1 cellular context compared by ENCODE assay signal in the genomic region with DNA sequence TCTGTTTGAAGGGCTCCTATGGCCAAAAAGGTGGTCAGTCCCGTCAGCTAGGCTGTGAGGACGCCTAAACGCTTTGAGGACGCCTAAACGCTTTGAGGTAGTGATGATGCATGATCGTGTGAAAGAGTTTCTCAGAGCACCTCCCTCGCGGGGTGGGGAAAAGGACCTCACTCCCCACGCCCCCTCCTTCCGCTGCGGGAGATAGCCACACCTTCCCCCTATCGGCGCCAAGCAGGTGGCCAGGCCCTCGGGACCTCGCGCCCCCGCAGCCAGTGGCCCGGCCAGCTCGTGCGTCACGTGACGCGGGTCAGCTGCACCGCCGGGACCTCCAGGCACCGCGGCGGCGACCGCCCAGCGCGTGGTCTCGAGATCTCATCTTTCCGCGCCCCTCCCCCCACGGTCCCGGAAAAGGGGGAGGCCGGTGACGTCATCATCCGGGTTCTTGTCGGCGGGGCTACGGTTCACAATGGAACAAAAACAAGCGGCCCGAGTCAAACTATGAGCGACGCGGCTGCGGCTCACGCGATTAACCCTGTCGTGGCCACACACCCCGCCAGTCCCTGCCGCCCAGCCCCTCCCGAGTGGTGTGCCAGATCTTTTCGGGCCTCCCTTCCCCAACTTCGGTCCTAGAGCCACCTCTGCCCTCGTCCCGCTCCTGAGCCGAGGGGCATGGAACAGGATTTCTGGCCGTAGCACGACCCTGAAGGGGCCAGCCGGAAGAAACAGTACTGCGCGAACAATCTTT.
TF ChIP-seq lines count a peak whose summit lies in the region.

No MANE protein-coding gene starts in this region.

TF ChIP-seq in HEK293, 187 proteins besides CTCF, POLR2A, EP300 and RAD21 (continued from another document):
- TF ChIP-seq, protein P1, sequence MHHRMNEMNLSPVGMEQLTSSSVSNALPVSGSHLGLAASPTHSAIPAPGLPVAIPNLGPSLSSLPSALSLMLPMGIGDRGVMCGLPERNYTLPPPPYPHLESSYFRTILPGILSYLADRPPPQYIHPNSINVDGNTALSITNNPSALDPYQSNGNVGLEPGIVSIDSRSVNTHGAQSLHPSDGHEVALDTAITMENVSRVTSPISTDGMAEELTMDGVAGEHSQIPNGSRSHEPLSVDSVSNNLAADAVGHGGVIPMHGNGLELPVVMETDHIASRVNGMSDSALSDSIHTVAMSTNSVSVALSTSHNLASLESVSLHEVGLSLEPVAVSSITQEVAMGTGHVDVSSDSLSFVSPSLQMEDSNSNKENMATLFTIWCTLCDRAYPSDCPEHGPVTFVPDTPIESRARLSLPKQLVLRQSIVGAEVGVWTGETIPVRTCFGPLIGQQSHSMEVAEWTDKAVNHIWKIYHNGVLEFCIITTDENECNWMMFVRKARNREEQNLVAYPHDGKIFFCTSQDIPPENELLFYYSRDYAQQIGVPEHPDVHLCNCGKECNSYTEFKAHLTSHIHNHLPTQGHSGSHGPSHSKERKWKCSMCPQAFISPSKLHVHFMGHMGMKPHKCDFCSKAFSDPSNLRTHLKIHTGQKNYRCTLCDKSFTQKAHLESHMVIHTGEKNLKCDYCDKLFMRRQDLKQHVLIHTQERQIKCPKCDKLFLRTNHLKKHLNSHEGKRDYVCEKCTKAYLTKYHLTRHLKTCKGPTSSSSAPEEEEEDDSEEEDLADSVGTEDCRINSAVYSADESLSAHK (tag by site-specific recombination; IDR thresholded peaks at IDR 0.05): 0 out of 2 replicates have a peak, but pooled peaks have one; percentile 68
- TF ChIP-seq, protein P2, sequence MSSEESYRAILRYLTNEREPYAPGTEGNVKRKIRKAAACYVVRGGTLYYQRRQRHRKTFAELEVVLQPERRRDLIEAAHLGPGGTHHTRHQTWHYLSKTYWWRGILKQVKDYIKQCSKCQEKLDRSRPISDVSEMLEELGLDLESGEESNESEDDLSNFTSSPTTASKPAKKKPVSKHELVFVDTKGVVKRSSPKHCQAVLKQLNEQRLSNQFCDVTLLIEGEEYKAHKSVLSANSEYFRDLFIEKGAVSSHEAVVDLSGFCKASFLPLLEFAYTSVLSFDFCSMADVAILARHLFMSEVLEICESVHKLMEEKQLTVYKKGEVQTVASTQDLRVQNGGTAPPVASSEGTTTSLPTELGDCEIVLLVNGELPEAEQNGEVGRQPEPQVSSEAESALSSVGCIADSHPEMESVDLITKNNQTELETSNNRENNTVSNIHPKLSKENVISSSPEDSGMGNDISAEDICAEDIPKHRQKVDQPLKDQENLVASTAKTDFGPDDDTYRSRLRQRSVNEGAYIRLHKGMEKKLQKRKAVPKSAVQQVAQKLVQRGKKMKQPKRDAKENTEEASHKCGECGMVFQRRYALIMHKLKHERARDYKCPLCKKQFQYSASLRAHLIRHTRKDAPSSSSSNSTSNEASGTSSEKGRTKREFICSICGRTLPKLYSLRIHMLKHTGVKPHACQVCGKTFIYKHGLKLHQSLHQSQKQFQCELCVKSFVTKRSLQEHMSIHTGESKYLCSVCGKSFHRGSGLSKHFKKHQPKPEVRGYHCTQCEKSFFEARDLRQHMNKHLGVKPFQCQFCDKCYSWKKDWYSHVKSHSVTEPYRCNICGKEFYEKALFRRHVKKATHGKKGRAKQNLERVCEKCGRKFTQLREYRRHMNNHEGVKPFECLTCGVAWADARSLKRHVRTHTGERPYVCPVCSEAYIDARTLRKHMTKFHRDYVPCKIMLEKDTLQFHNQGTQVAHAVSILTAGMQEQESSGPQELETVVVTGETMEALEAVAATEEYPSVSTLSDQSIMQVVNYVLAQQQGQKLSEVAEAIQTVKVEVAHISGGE (tag by site-specific recombination; conservative IDR thresholded peaks at IDR 0.05; ENCODE audit: low read depth): peak; percentile 89
- TF ChIP-seq, protein P3, sequence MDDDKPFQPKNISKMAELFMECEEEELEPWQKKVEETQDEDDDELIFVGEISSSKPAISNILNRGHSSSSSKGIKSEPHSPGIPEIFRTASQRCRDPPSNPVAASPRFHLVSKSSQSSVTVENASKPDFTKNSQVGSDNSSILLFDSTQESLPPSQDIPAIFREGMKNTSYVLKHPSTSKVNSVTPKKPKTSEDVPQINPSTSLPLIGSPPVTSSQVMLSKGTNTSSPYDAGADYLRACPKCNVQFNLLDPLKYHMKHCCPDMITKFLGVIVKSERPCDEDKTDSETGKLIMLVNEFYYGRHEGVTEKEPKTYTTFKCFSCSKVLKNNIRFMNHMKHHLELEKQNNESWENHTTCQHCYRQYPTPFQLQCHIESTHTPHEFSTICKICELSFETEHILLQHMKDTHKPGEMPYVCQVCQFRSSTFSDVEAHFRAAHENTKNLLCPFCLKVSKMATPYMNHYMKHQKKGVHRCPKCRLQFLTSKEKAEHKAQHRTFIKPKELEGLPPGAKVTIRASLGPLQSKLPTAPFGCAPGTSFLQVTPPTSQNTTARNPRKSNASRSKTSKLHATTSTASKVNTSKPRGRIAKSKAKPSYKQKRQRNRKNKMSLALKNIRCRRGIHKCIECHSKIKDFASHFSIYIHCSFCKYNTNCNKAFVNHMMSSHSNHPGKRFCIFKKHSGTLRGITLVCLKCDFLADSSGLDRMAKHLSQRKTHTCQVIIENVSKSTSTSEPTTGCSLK (tag by site-specific recombination; IDR thresholded peaks at IDR 0.05): no peak
- TF ChIP-seq KLF10 (tag by site-specific recombination; IDR thresholded peaks at IDR 0.05) (peak; percentile 99), ZNF132 (tag by site-specific recombination; IDR thresholded peaks at IDR 0.05; ENCODE audit: borderline replicate concordance) (no peak), ZNF48 (tag by site-specific recombination; IDR thresholded peaks at IDR 0.05) (no peak), PRDM1 (tag by site-specific recombination; IDR thresholded peaks at IDR 0.05) (no peak), ZNF214 (tag by site-specific recombination; IDR thresholded peaks at IDR 0.05; ENCODE audit: borderline replicate concordance) (no peak), ZBTB20 (tag by site-specific recombination; IDR thresholded peaks at IDR 0.05) (peak; percentile 50), ZNF677 (tag by site-specific recombination; IDR thresholded peaks at IDR 0.05) (no peak), ZNF792 (tag by site-specific recombination; IDR thresholded peaks at IDR 0.05) (no peak), ZNF433 (tag by site-specific recombination; IDR thresholded peaks at IDR 0.05; ENCODE audit: low read depth) (no peak), SCRT2 (tag by site-specific recombination; IDR thresholded peaks at IDR 0.05) (peak; percentile 25), ZNF843 (tag by site-specific recombination; IDR thresholded peaks at IDR 0.05) (peak; percentile 88), SCRT1 (tag by site-specific recombination; IDR thresholded peaks at IDR 0.05; ENCODE audit: borderline replicate concordance) (no peak; the same call in 1 of the 2 replicates), ZNF664 (tag by site-specific recombination; IDR thresholded peaks at IDR 0.05) (no peak), ZNF561 (tag by site-specific recombination; IDR thresholded peaks at IDR 0.05; ENCODE audit: borderline replicate concordance) (peak; percentile 31)
- TF ChIP-seq, protein P4, sequence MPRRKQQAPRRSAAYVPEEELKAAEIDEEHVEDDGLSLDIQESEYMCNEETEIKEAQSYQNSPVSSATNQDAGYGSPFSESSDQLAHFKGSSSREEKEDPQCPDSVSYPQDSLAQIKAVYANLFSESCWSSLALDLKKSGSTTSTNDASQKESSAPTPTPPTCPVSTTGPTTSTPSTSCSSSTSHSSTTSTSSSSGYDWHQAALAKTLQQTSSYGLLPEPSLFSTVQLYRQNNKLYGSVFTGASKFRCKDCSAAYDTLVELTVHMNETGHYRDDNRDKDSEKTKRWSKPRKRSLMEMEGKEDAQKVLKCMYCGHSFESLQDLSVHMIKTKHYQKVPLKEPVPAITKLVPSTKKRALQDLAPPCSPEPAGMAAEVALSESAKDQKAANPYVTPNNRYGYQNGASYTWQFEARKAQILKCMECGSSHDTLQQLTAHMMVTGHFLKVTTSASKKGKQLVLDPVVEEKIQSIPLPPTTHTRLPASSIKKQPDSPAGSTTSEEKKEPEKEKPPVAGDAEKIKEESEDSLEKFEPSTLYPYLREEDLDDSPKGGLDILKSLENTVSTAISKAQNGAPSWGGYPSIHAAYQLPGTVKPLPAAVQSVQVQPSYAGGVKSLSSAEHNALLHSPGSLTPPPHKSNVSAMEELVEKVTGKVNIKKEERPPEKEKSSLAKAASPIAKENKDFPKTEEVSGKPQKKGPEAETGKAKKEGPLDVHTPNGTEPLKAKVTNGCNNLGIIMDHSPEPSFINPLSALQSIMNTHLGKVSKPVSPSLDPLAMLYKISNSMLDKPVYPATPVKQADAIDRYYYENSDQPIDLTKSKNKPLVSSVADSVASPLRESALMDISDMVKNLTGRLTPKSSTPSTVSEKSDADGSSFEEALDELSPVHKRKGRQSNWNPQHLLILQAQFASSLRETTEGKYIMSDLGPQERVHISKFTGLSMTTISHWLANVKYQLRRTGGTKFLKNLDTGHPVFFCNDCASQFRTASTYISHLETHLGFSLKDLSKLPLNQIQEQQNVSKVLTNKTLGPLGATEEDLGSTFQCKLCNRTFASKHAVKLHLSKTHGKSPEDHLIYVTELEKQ (tag by site-specific recombination; IDR thresholded peaks at IDR 0.05; ENCODE audit: borderline replicate concordance): peak; percentile 96
